Comparison of ENCODE assay signal across 23 cellular contexts in genomic region chr3:132521921-132522320, GRCh38.
DNase-seq lines count a peak whose midpoint lies in the region; TF ChIP-seq lines count a peak whose summit lies in the region.
"Had no signal": no experiment of that assay in that cellular context is flagged by ENCODE, and none has a peak within 500 bp of the region (broad histone marks: within the 10 kb centered on the region; RNA-seq: fewer than 3 reads in every experiment).

No MANE protein-coding gene starts in this region.

- no peak for DNase-seq in activated CD4-positive, alpha-beta memory T cell treated with anti-CD3 and anti-CD28 coated beads, Interleukin-2, amount 10 ng/mL, durations not matched to agents 7 days and 5 days
- no peak for DNase-seq in activated CD4-positive, alpha-beta memory T cell treated with anti-CD3 and anti-CD28 coated beads for 36 hours
- DNase-seq in MM.1S (no peak), putamen (ENCODE audit: low spot score) (peak; percentile 38), cerebellar cortex (ENCODE audit: low spot score) (no peak), HPDE6-E6E7 (ENCODE audit: extremely low spot score) (no peak)
- DNase-seq in stimulated activated CD8-positive, alpha-beta memory T cell treated with anti-CD3 and anti-CD28 coated beads, Interleukin-4, amount 100 ng/mL, for 48 hours, result no peak
- DNase-seq: AML-193; C1 segment of cervical spinal cord; Calu3; CD8-positive, alpha-beta memory T cell; DMS153; MG63; NCI-H1048; NCI-H1417 treated with DMSO at 0.1 percent for 48 hours; NCI-H1930; NCI-H2227 treated with DMSO at 0.1 percent for 48 hours; NCI-H524; NCI-H774; Peyer's patch had no signal

- H3F3A ChIP-seq in MM.1S (ENCODE audit: insufficient read depth, low read length), result peaks cover 10% of the 10 kb centered on the region

- H3K9me3 Mint-ChIP-seq in activated CD4-positive, alpha-beta memory T cell treated with anti-CD3 and anti-CD28 coated beads, Interleukin-2, amount 10 ng/mL, durations not matched to agents 7 days and 5 days, result no peaks in the 10 kb centered on the region
- no peaks in the 10 kb centered on the region for H3K9me3 Mint-ChIP-seq in activated CD4-positive, alpha-beta memory T cell treated with anti-CD3 and anti-CD28 coated beads for 36 hours
- H3K9me3 Mint-ChIP-seq: CD8-positive, alpha-beta memory T cell; GM23338 had no signal

- H3K4me1 Mint-ChIP-seq in activated CD4-positive, alpha-beta memory T cell treated with anti-CD3 and anti-CD28 coated beads, Interleukin-2, amount 10 ng/mL, durations not matched to agents 7 days and 5 days, result peaks cover 16% of the 10 kb centered on the region
- H3K4me1 Mint-ChIP-seq in activated CD4-positive, alpha-beta memory T cell treated with anti-CD3 and anti-CD28 coated beads for 36 hours (ENCODE audit: low read depth), result peaks cover 9% of the 10 kb centered on the region
- H3K4me1 Mint-ChIP-seq: GM23338 had no signal

- H3K27ac ChIP-seq in MM.1S (ENCODE audit: low read length), result peak overlapping the region; percentile 55; the same call in 1 of the 2 replicates
- H3K27ac ChIP-seq in cingulate gyrus (ENCODE audit: low read depth, low read length), result peak overlapping the region; percentile 71
- H3K27ac ChIP-seq: Peyer's patch had no signal

- no peak for TF ChIP-seq CTCF in MM.1S (IDR thresholded peaks at IDR 0.05; ENCODE audit: low read length)

- no peak overlapping the region for H3K9ac ChIP-seq in MM.1S (ENCODE audit: low read length)

- peak overlapping the region; percentile 18; the same call in 1 of the 2 replicates for H3K4me3 ChIP-seq in MM.1S (ENCODE audit: low read length)
- H3K4me3 ChIP-seq: GM23338, HAP-1, MG63, Peyer's patch had no signal

- POLR2A ChIA-PET in activated CD4-positive, alpha-beta memory T cell treated with anti-CD3 and anti-CD28 coated beads, Interleukin-2, amount 10 ng/mL, durations not matched to agents 7 days and 5 days (lab: Charles Lee), result no interaction called here
- POLR2A ChIA-PET in activated CD4-positive, alpha-beta memory T cell treated with anti-CD3 and anti-CD28 coated beads for 36 hours (lab: Charles Lee), result no interaction called here

- H3K9me2 ChIP-seq in MM.1S (replicated peaks; ENCODE audit: insufficient read depth, low read length), result no peaks in the 10 kb centered on the region

- H3K9me3 ChIP-seq in MM.1S (replicated peaks; ENCODE audit: insufficient read depth, low read length), result no peaks in the 10 kb centered on the region
- H3K9me3 ChIP-seq: HAP-1, MG63, Peyer's patch had no signal

- H3K36me3 Mint-ChIP-seq in activated CD4-positive, alpha-beta memory T cell treated with anti-CD3 and anti-CD28 coated beads, Interleukin-2, amount 10 ng/mL, durations not matched to agents 7 days and 5 days (ENCODE audit: low read depth), result peaks cover 75% of the 10 kb centered on the region
- H3K36me3 Mint-ChIP-seq in activated CD4-positive, alpha-beta memory T cell treated with anti-CD3 and anti-CD28 coated beads for 36 hours, result peaks cover 38% of the 10 kb centered on the region

- H3K4me3 Mint-ChIP-seq in activated CD4-positive, alpha-beta memory T cell treated with anti-CD3 and anti-CD28 coated beads, Interleukin-2, amount 10 ng/mL, durations not matched to agents 7 days and 5 days, result peak overlapping the region; percentile 38
- no peak overlapping the region for H3K4me3 Mint-ChIP-seq in activated CD4-positive, alpha-beta memory T cell treated with anti-CD3 and anti-CD28 coated beads for 36 hours
- H3K4me3 Mint-ChIP-seq: CD8-positive, alpha-beta memory T cell; GM23338 had no signal

- peaks cover 9% of the 10 kb centered on the region; the same call in 1 of the 2 replicates for H3K79me2 ChIP-seq in MM.1S (ENCODE audit: low read length)

- peaks cover 4% of the 10 kb centered on the region; the same call in 1 of the 2 replicates for H3K36me3 ChIP-seq in MM.1S (replicated peaks; ENCODE audit: insufficient read depth, low read length)

- intact Hi-C loops in activated CD4-positive, alpha-beta memory T cell treated with anti-CD3 and anti-CD28 coated beads for 36 hours (cut with micrococcal nuclease), result no loop called here

- CTCF ChIA-PET in activated CD4-positive, alpha-beta memory T cell treated with anti-CD3 and anti-CD28 coated beads, Interleukin-2, amount 10 ng/mL, durations not matched to agents 7 days and 5 days (lab: Charles Lee), result interaction anchor here (1.8 to 2.3 kb wide), 2 partner anchors 14 to 121 kb away, joined by 5 read pairs; no protein-coding TSS in a partner anchor
- CTCF ChIA-PET in activated CD4-positive, alpha-beta memory T cell treated with anti-CD3 and anti-CD28 coated beads for 36 hours (lab: Charles Lee), result interaction anchor here (2.4 kb wide), 1 partner anchor 14 kb away, joined by 12 read pairs; no protein-coding TSS in a partner anchor

- no peaks in the 10 kb centered on the region for H4K20me1 ChIP-seq in MM.1S (ENCODE audit: insufficient read depth, low read length)

- no peaks in the 10 kb centered on the region for H3K27me3 ChIP-seq in MM.1S (replicated peaks; ENCODE audit: insufficient read depth, low read length)
- H3K27me3 ChIP-seq: MG63, Peyer's patch had no signal

- peaks cover 28% of the 10 kb centered on the region for H3K4me1 ChIP-seq in MM.1S (ENCODE audit: low read length)
- H3K4me1 ChIP-seq: HAP-1, Peyer's patch had no signal

- no peak overlapping the region for H3K27ac Mint-ChIP-seq in activated CD4-positive, alpha-beta memory T cell treated with anti-CD3 and anti-CD28 coated beads, Interleukin-2, amount 10 ng/mL, durations not matched to agents 7 days and 5 days
- no peak overlapping the region for H3K27ac Mint-ChIP-seq in activated CD4-positive, alpha-beta memory T cell treated with anti-CD3 and anti-CD28 coated beads for 36 hours
- H3K27ac Mint-ChIP-seq: GM23338 had no signal

- H3K27me3 Mint-ChIP-seq in activated CD4-positive, alpha-beta memory T cell treated with anti-CD3 and anti-CD28 coated beads, Interleukin-2, amount 10 ng/mL, durations not matched to agents 7 days and 5 days, result no peaks in the 10 kb centered on the region
- no peaks in the 10 kb centered on the region for H3K27me3 Mint-ChIP-seq in activated CD4-positive, alpha-beta memory T cell treated with anti-CD3 and anti-CD28 coated beads for 36 hours
- H3K27me3 Mint-ChIP-seq: CD8-positive, alpha-beta memory T cell had no signal

- H3K4me2 ChIP-seq in MM.1S (ENCODE audit: low read depth, low read length), result peak overlapping the region; percentile 54
- H3K4me2 ChIP-seq: GM23338 had no signal

- no peak overlapping the region for H2AFZ ChIP-seq in MM.1S (ENCODE audit: low read length)
- H2AFZ ChIP-seq: GM23338 had no signal
